Comparison of ENCODE assay signal across 8 cellular contexts in genomic region chr7:149497467-149498261, GRCh38. TPM values are rescaled to one million over a fixed set of nuclear protein-coding genes. Genes with fewer than 3 reads are reported as not detected.
DNase-seq lines count a peak whose midpoint lies in the region; ATAC-seq and TF ChIP-seq lines count a peak whose summit lies in the region.

ZNF746 (minus strand) TSS chr7:149497809; CDS start chr7:149497536, 273 bp downstream.

- H3K27ac ChIP-seq in colonic mucosa, result peak within 1 kb of the TSS; percentile 57

- H3K4me1 ChIP-seq in colonic mucosa, result peaks cover 9% of the 10 kb centered on the region

- peak within 1 kb of the TSS; percentile 68 to 93 for H3K9ac ChIP-seq in colonic mucosa (ENCODE audit: low read depth in 2 of 2, low read length in 2 of 2)

- no peaks in the 10 kb centered on the region for H3K27me3 ChIP-seq in colonic mucosa

- TF ChIP-seq CTCF in AG09309 (IDR thresholded peaks at IDR 0.05; ENCODE audit: control insufficient read depth, insufficient read depth, low read depth, low read length, missing control alignments) (peak; percentile 56), colonic mucosa (IDR thresholded peaks at IDR 0.05) (no peak)

- intact Hi-C loops in colonic mucosa (cut with DNase I), result loop anchor here (5.0 to 10.0 kb wide), 2 partner anchors 75 to 127 kb away; no protein-coding TSS in a partner anchor

- H3K36me3 ChIP-seq in colonic mucosa, result peaks cover 9% of the 10 kb centered on the region

- no peaks in the 10 kb centered on the region for H3K9me3 ChIP-seq in colonic mucosa

- ATAC-seq in GM18861 (IDR thresholded peaks at IDR 0.05; ENCODE audit: unreplicated experiment), result peak; percentile 94
- peak; percentile 97 for ATAC-seq in HG03095 (IDR thresholded peaks at IDR 0.05; ENCODE audit: unreplicated experiment)

- H3K4me3 ChIP-seq in AG09309 (ENCODE audit: control insufficient read depth, low read depth, low read length) (peak within 1 kb of the TSS; percentile 75), colonic mucosa (peak within 1 kb of the TSS; percentile 74)

- DNase-seq in AG09309 (ENCODE audit: low read depth) (peak; percentile 24), NCI-H2227 treated with DMSO at 0.1 percent for 48 hours (lab: John Stamatoyannopoulos, UW) (peak; percentile 25), colonic mucosa (peak; percentile 78), left kidney (ENCODE audit: low read depth, low spot score) (peak; percentile 94)
- peak; percentile 70 to 78 for DNase-seq in activated CD4-positive, alpha-beta T cell treated with anti-CD3 and anti-CD28 coated beads for 4 hours
- DNase-seq in stimulated activated CD4-positive, alpha-beta T cell treated with anti-CD3 and anti-CD28 coated beads, Interleukin-1b, Interleukin-23, amount 100 ng/mL, for 48 hours, result peak; percentile 85

RNA-seq across cellular contexts. Expression of gene ZNF746, which starts in this region (rescaled TPM):
- 10 to 100 TPM; 12.2 to 14.5 TPM for total RNA-seq in colonic mucosa

Comparison
In these comparisons a context has a peak if more than half of its experiments do, and no peak if none do; other contexts are left out.
1. Peak in every context shown above with its lines: DNase-seq, ATAC-seq, H3K4me3 ChIP-seq and H3K27ac ChIP-seq.
2. DNase-seq: peak in every context shown above with its lines; median percentile 94 in left kidney; 85 in stimulated activated CD4-positive, alpha-beta T cell treated with anti-CD3 and anti-CD28 coated beads, Interleukin-1b, Interleukin-23, amount 100 ng/mL, for 48 hours; 78 in colonic mucosa; 74 in activated CD4-positive, alpha-beta T cell treated with anti-CD3 and anti-CD28 coated beads for 4 hours; 25 in NCI-H2227 treated with DMSO at 0.1 percent for 48 hours; 24 in AG09309.